In genomic region chr4:181745933-181746627, GRCh38 we compare ENCODE assay signal across 16 cellular contexts.
"Had no signal": no experiment of that assay in that cellular context is flagged by ENCODE, and none has a peak within 500 bp of the region (broad histone marks: within the 10 kb centered on the region; RNA-seq: fewer than 3 reads in every experiment).

No MANE protein-coding gene starts in this region.

- FAIRE-seq: islet of Langerhans had no signal

- H3K36me3 ChIP-seq: cardiac muscle cell, esophagus squamous epithelium, left lung had no signal

- DNase-seq: activated CD4-positive, alpha-beta T cell treated with anti-CD3 and anti-CD28 coated beads for 1 hour; activated CD4-positive, alpha-beta T cell treated with anti-CD3 and anti-CD28 coated beads, Interleukin-2, amount 50 U/mL, for 48 hours; activated gamma-delta T cell; activated T-cell treated with anti-CD3 and anti-CD28 coated beads, Interleukin-2, amount 50 U/mL, for 48 hours; anterior cingulate cortex; esophagus squamous epithelium; foreskin keratinocyte; head of caudate nucleus; left lung; nephron progenitor cell; stimulated activated CD4-positive, alpha-beta T cell treated with anti-CD3 and anti-CD28 coated beads, Interleukin-4, amount 100 ng/mL, for 1 hour; stimulated activated CD8-positive, alpha-beta memory T cell treated with anti-CD3 and anti-CD28 coated beads, Interleukin-4, amount 100 ng/mL, for 48 hours; stimulated activated naive CD8-positive, alpha-beta T cell treated with anti-CD3 and anti-CD28 coated beads, Interleukin-15, amount 100 ng/mL, for 72 hours; testis had no signal

- H3K4me1 ChIP-seq: esophagus squamous epithelium, left lung, testis had no signal

- H3K9me3 ChIP-seq: esophagus squamous epithelium, testis had no signal

- H3K27me3 ChIP-seq: cardiac muscle cell, esophagus squamous epithelium, foreskin keratinocyte, left lung, testis had no signal

- H3K4me3 ChIP-seq: cardiac muscle cell, esophagus squamous epithelium, left lung, testis had no signal

- H3K27ac ChIP-seq: cardiac muscle cell, esophagus squamous epithelium, foreskin keratinocyte, left lung, testis had no signal

- ATAC-seq: foreskin keratinocyte; left lung; stimulated activated naive CD8-positive, alpha-beta T cell treated with anti-CD3 and anti-CD28 coated beads, Interleukin-15, amount 100 ng/mL, for 72 hours had no signal
